In the genomic region with DNA sequence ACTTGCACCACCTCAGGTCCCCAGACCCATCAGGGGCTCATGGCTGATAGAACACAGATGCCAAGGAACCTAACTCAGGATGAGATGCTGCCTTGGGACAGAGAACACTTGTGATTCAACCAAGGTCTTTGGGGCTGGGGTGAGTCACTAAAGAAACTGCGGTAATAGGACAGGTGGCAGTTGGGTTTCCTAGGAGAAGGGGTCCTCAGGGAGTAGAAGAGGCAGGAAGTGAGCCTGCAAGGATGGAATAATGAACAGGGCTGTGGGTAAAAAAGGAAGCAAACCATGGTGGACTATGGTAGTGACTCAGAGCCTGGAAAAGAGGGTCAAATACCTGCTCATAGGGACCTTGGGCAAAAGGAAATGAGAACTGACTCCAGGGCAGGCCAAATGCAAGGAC, we compare ENCODE assay signal across 17 cellular contexts. TPM values are rescaled to one million over a fixed set of nuclear protein-coding genes. Genes with fewer than 3 reads are reported as not detected.
A peak's percentile ranks its signal among the peaks of the same experiment; 100 is the strongest.
DNase-seq lines count a peak whose midpoint lies in the region; TF ChIP-seq lines count a peak whose summit lies in the region.
"Had no signal": no experiment of that assay in that cellular context is flagged by ENCODE, and none has a peak within 500 bp of the region (broad histone marks: within the 10 kb centered on the region; RNA-seq: fewer than 3 reads in every experiment).

No MANE protein-coding gene starts in this region.

- peaks cover 10 to 44% (median 26%) of the 10 kb centered on the region in 10 experiments; a peak in 19 of 20 replicates for H3K4me1 ChIP-seq in BLaER1 treated with 17β-estradiol and CSF1 and Interleukin-3, amounts not matched to agents 10 nM and 100 nM
- H3K4me1 ChIP-seq in SJCRH30, result peaks cover 16% of the 10 kb centered on the region
- H3K4me1 ChIP-seq in ascending aorta, result no peaks in the 10 kb centered on the region

- intact Hi-C loops in ascending aorta (cut with DNase I), result no loop called here

- H4K20me1 ChIP-seq in BLaER1 treated with 17β-estradiol and CSF1 and Interleukin-3, amounts not matched to agents 10 nM and 100 nM, result no peaks in the 10 kb centered on the region; a peak in 1 of 22 replicates

- DNase-seq in HK-2 (ENCODE audit: unreplicated experiment) (peak; percentile 20), SJCRH30 (peak; percentile 50 to 66), hepatic stellate cell (ENCODE audit: low spot score) (peak; percentile 37), NCI-H774 (lab: John Stamatoyannopoulos, UW) (no peak), ascending aorta (ENCODE audit: low spot score in 2 of 2) (no peak), medulla oblongata (ENCODE audit: extremely low spot score) (no peak), mucosa of gallbladder (ENCODE audit: low spot score) (no peak)
- DNase-seq: COR-L47, foreskin melanocyte, GF-D8, left colon, SHP77, T-helper 2 cell had no signal

- peaks cover 8 to 28% (median 11%) of the 10 kb centered on the region in 11 experiments; a peak in 21 of 22 replicates for H3K36me3 ChIP-seq in BLaER1 treated with 17β-estradiol and CSF1 and Interleukin-3, amounts not matched to agents 10 nM and 100 nM
- H3K36me3 ChIP-seq in SJCRH30 (no peaks in the 10 kb centered on the region; the same call in 1 of the 2 replicates), ascending aorta (peaks cover 3 to 5% of the 10 kb centered on the region in 2 donors)
- H3K36me3 ChIP-seq: right atrium auricular region had no signal

- no peaks in the 10 kb centered on the region for H3K9me3 ChIP-seq in BLaER1 treated with 17β-estradiol and CSF1 and Interleukin-3, amounts not matched to agents 10 nM and 100 nM (replicated peaks in 1 of 11)
- H3K9me3 ChIP-seq in SJCRH30 (replicated peaks) (no peaks in the 10 kb centered on the region), ascending aorta (no peaks in the 10 kb centered on the region)
- H3K9me3 ChIP-seq: right atrium auricular region had no signal

- H3K9ac ChIP-seq in BLaER1 treated with 17β-estradiol and CSF1 and Interleukin-3, amounts not matched to agents 10 nM and 100 nM, result no peak overlapping the region

- H3K4me2 ChIP-seq in BLaER1 treated with 17β-estradiol and CSF1 and Interleukin-3, amounts not matched to agents 10 nM and 100 nM, result peak overlapping the region; percentile 34 to 78 (median 61); a peak in 20 of 22 replicates

- H3K27ac ChIP-seq in BLaER1 treated with 17β-estradiol and CSF1 and Interleukin-3, amounts not matched to agents 10 nM and 100 nM, result 0 out of 22 replicates have a peak overlapping the region, but pooled peaks of 1 of the 11 experiments have one; percentile 33
- H3K27ac ChIP-seq in SJCRH30, result no peak overlapping the region
- H3K27ac ChIP-seq in ascending aorta, result no peak overlapping the region
- H3K27ac ChIP-seq: right atrium auricular region had no signal

- TF ChIP-seq CTCF in ascending aorta (IDR thresholded peaks at IDR 0.05), result no peak

- H3K4me3 ChIP-seq in BLaER1 treated with 17β-estradiol and CSF1 and Interleukin-3, amounts not matched to agents 10 nM and 100 nM, result no peak overlapping the region
- H3K4me3 ChIP-seq in SJCRH30, result no peak overlapping the region
- H3K4me3 ChIP-seq in ascending aorta, result no peak overlapping the region
- H3K4me3 ChIP-seq: right atrium auricular region had no signal

- no peaks in the 10 kb centered on the region for H3K27me3 ChIP-seq in BLaER1 treated with 17β-estradiol and CSF1 and Interleukin-3, amounts not matched to agents 10 nM and 100 nM
- H3K27me3 ChIP-seq in SJCRH30 (no peaks in the 10 kb centered on the region), ascending aorta (no peaks in the 10 kb centered on the region)
- H3K27me3 ChIP-seq: right atrium auricular region had no signal

RNA-seq across cellular contexts. Expression of gene PNPO, which starts 6.5 kb away (rescaled TPM):
- 9.7 and 10.4 TPM in 2 replicates for total RNA-seq in SJCRH30 (2014; rRNA removed; shearing (Covaris generic))
- total RNA-seq in ascending aorta (36.7 TPM), mucosa of gallbladder (43.2 TPM)

RNA-seq across cellular contexts. Expression of gene PRR15L, which starts 22.8 kb away (rescaled TPM):
- total RNA-seq in SJCRH30 (2014; rRNA removed; shearing (Covaris generic)), result not detected in 2 replicates
- total RNA-seq in ascending aorta (not detected), mucosa of gallbladder (109 TPM)
- total RNA-seq: activated T-helper 1 cell treated with anti-CD3 and anti-CD28 coated beads, Interleukin-12 subunit alpha, Interleukin-12 subunit beta, Interleukin-2, Interleukin-4 antibody, amounts not matched to agents 30 ng/mL and 10 ng/mL and 1 ng/mL, durations not matched to agents 14 hours and 24 hours and 36 hours; chondrocyte had no signal

RNA-seq across cellular contexts. Expression of gene CDK5RAP3, which starts 36.1 kb away (rescaled TPM):
- total RNA-seq in SJCRH30 (2014; rRNA removed; shearing (Covaris generic)), result 47.0 and 64.2 TPM in 2 replicates
- total RNA-seq in ascending aorta (52.3 TPM), mucosa of gallbladder (194 TPM)

RNA-seq across cellular contexts. Expression of gene SP2, which starts 38.8 kb away (rescaled TPM):
- total RNA-seq in SJCRH30 (2014; rRNA removed; shearing (Covaris generic)), result 3.7 and 3.9 TPM in 2 replicates
- total RNA-seq in ascending aorta, result 198 TPM
- total RNA-seq in mucosa of gallbladder, result 17.4 TPM

Comparison
In these comparisons a context has a peak if more than half of its experiments do, and no peak if none do; other contexts are left out.
1. DNase-seq: peak in HK-2 (single experiment), SJCRH30 (2 of 2) and hepatic stellate cell (single experiment); none in NCI-H774 (single experiment), ascending aorta (0 of 2), medulla oblongata (single experiment) and mucosa of gallbladder (single experiment).
2. RNA of gene PRR15L, which starts 22.8 kb away (total RNA-seq): 109 TPM in mucosa of gallbladder (single experiment); not detected in SJCRH30 and not detected in ascending aorta (single experiment); every median in the first group is over 100 times any median in the second.